17 cellular contexts compared by ENCODE assay signal in the genomic region with DNA sequence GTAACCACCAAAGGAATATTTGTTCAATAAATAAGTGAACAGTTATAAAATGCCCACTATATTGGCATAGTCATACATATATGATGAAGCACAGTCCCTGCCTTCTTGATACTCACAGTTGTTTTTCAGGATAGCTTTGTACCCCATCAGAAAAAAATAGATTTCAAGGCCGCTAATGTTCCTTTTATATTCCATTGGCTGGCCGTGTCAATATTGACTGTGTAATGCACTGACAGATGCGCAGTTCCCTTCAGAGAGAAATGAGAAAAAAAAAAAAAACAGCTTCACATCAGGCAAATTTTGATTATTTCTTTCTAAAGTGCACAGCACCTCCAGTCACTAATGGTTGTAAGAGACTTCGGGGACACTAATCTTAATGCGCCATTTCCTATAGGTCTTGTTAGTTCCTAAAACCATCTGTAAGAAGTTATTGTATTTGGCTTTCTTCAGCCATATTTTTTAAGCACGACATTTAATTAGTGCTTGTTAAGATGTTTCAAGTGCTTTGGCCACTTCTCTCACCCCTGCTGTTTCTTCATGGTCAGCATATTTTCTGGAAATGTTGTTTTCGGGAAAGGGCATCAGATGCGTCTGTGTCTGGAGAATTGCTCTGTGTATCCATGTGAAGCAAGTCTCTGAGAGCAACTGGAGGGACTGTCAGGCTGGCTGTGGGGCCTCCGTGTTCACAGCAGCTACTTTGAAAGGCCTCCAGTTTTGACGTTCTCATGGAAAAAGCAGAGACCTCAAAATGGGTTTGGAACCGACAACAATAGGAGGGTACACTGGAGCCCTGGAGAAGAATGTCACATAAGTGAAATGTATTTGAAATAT.
"Had no signal": no experiment of that assay in that cellular context is flagged by ENCODE, and none has a peak within 500 bp of the region (broad histone marks: within the 10 kb centered on the region; RNA-seq: fewer than 3 reads in every experiment).

No MANE protein-coding gene starts in this region.

- H3K4me3 Mint-ChIP-seq: activated CD8-positive, alpha-beta T cell treated with anti-CD3 and anti-CD28 coated beads for 36 hours; activated T-cell treated with anti-CD3 and anti-CD28 coated beads, Interleukin-2, amount 50 U/mL, for 4 hours; dendritic cell treated with granulocyte-macrophage colony-stimulating factor and Interleukin-4, amounts not matched to agents 40 ng/mL and 50 ng/mL, for 4 days; endodermal cell; mesothelial cell of epicardium; neural crest cell; WTC11 had no signal

- H3K9me3 ChIP-seq: heart left ventricle, lower lobe of right lung, psoas muscle had no signal

- H3K4me3 ChIP-seq: heart left ventricle, lower lobe of right lung, psoas muscle had no signal

- H3K4me1 ChIP-seq: heart left ventricle, lower lobe of right lung, psoas muscle had no signal

- ATAC-seq: activated CD8-positive, alpha-beta T cell treated with anti-CD3 and anti-CD28 coated beads for 36 hours; activated T-cell treated with anti-CD3 and anti-CD28 coated beads, Interleukin-2, amount 50 U/mL, for 4 hours; heart left ventricle; left colon; lower lobe of right lung; psoas muscle; sciatic nerve; stimulated activated naive CD8-positive, alpha-beta T cell treated with anti-CD3 and anti-CD28 coated beads, Interleukin-15, Interleukin-2, amounts not matched to agents 100 U/mL and 50 U/mL, for 24 hours; WTC11 had no signal

- DNase-seq: activated CD4-positive, alpha-beta T cell treated with anti-CD3 and anti-CD28 coated beads for 48 hours; activated CD8-positive, alpha-beta T cell treated with anti-CD3 and anti-CD28 coated beads for 36 hours; activated effector memory CD4-positive, alpha-beta T cell treated with Interleukin-2 at 50 U/mL for 16 hours; activated naive CD4-positive, alpha-beta T cell treated with anti-CD3 and anti-CD28 coated beads, Interleukin-2, amount 50 U/mL, for 16 hours; activated T-cell treated with anti-CD3 and anti-CD28 coated beads, Interleukin-2, amount 50 U/mL, for 4 hours; endodermal cell; heart left ventricle; left colon; lower lobe of right lung; psoas muscle; stimulated activated naive CD8-positive, alpha-beta T cell treated with anti-CD3 and anti-CD28 coated beads, Interleukin-15, Interleukin-2, amounts not matched to agents 100 U/mL and 50 U/mL, for 24 hours; trophoblast cell had no signal

- H3K27ac ChIP-seq: heart left ventricle, lower lobe of right lung, psoas muscle had no signal

- H3K9me3 Mint-ChIP-seq: activated CD8-positive, alpha-beta T cell treated with anti-CD3 and anti-CD28 coated beads for 36 hours; activated T-cell treated with anti-CD3 and anti-CD28 coated beads, Interleukin-2, amount 50 U/mL, for 4 hours; dendritic cell treated with granulocyte-macrophage colony-stimulating factor and Interleukin-4, amounts not matched to agents 40 ng/mL and 50 ng/mL, for 4 days; endodermal cell; mesothelial cell of epicardium; neural crest cell; WTC11 had no signal

- H3K27ac Mint-ChIP-seq: activated CD8-positive, alpha-beta T cell treated with anti-CD3 and anti-CD28 coated beads for 36 hours; dendritic cell treated with granulocyte-macrophage colony-stimulating factor and Interleukin-4, amounts not matched to agents 40 ng/mL and 50 ng/mL, for 4 days; endodermal cell; mesothelial cell of epicardium; WTC11 had no signal

- H3K36me3 ChIP-seq: heart left ventricle, lower lobe of right lung had no signal

- H3K36me3 Mint-ChIP-seq: mesothelial cell of epicardium, WTC11 had no signal

- H3K4me1 Mint-ChIP-seq: mesothelial cell of epicardium, neural crest cell had no signal
